In genomic region chr2:173159794-173160463, GRCh38 we compare ENCODE assay signal across 8 cellular contexts.
DNase-seq lines count a peak whose midpoint lies in the region; ATAC-seq and TF ChIP-seq lines count a peak whose summit lies in the region.

No MANE protein-coding gene starts in this region.

- no peak for TF ChIP-seq CTCF in HCT116 (IDR thresholded peaks at IDR 0.05 in 2 of 3, conservative IDR thresholded peaks at IDR 0.05 in 1 of 3; ENCODE audit: borderline replicate concordance in 1 of 3, insufficient read depth in 1 of 3, low read depth in 2 of 3, low read length in 2 of 3)
- TF ChIP-seq CTCF in heart right ventricle (IDR thresholded peaks at IDR 0.05) = no peak

- no peak for TF ChIP-seq RAD21 in HCT116 (IDR thresholded peaks at IDR 0.05; ENCODE audit: low read depth)

- no peak overlapping the region for H3K9ac ChIP-seq in HCT116 (ENCODE audit: low read length)

- H3K27ac ChIP-seq in HCT116 (ENCODE audit: low read depth, low read length) = no peak overlapping the region
- H3K27ac ChIP-seq in heart right ventricle = peak overlapping the region in 9 of 10 donors; percentile 10 to 89 (median 27)
- H3K27ac ChIP-seq in skin epidermis = peak overlapping the region in 19 of 21 experiments; percentile 1 to 78 (median 44)

- no peak overlapping the region for H3K4me3 ChIP-seq in HCT116 (replicated peaks in 1 of 2; ENCODE audit: low read depth in 1 of 2, low read length in 2 of 2)
- H3K4me3 ChIP-seq in heart right ventricle = peak overlapping the region in 1 of 10 donors; percentile 13
- H3K4me3 ChIP-seq in skin epidermis = no peak overlapping the region

- POLR2A ChIA-PET in HCT116 (lab: Charles Lee) = no interaction called here

- DNase-seq in HCT116 (ENCODE audit: low read depth, low spot score) (peak; percentile 51), SW 1271 (lab: John Stamatoyannopoulos, UW) (peak; percentile 80 to 90), heart right ventricle (peak; percentile 55 to 65), foreskin melanocyte (no peak), NCI-H2171 (lab: John Stamatoyannopoulos, UW) (no peak)
- DNase-seq in activated CD4-positive, alpha-beta T cell treated with anti-CD3 and anti-CD28 coated beads, Interleukin-2, amount 50 U/mL, for 4 hours = no peak
- no peak for DNase-seq in activated CD4-positive, alpha-beta T cell treated with anti-CD3 and anti-CD28 coated beads, Interleukin-2, amount 50 U/mL, for 48 hours

- no peaks in the 10 kb centered on the region for H3K79me2 ChIP-seq in HCT116 (ENCODE audit: insufficient read depth, low read length)

- H3K36me3 ChIP-seq in HCT116 (ENCODE audit: control insufficient read depth in 1 of 2, insufficient read depth in 2 of 2, low read length in 2 of 2) = no peaks in the 10 kb centered on the region
- peaks cover 0 to 12% (median 0%) of the 10 kb centered on the region in 9 donors for H3K36me3 ChIP-seq in heart right ventricle

- CTCF ChIA-PET in HCT116 (lab: Charles Lee) = interaction anchor here (0.6 kb wide), 1 partner anchor 47 kb away, joined by 3 read pairs; no protein-coding TSS in a partner anchor

- no peaks in the 10 kb centered on the region for H3K9me2 ChIP-seq in HCT116 (ENCODE audit: insufficient read depth)

- H3K27me3 ChIP-seq in HCT116 (ENCODE audit: insufficient read depth, low read length) (no peaks in the 10 kb centered on the region), heart right ventricle (no peaks in the 10 kb centered on the region)

- no peak overlapping the region for H2AFZ ChIP-seq in HCT116 (ENCODE audit: low read depth, low read length, poor library complexity, severe bottlenecking)

- 5 to 14% methylated on average over 1 of the region's 1 CpG for WGBS in heart right ventricle, 2 donors

- RAD21 ChIA-PET in HCT116 (lab: Charles Lee; ENCODE audit: low non-redundant PET in 1 of 2, low total read pairs in 2 of 2, uncharacterized antibody in 2 of 2, unreplicated experiment in 2 of 2) = no interaction called here

- TF ChIP-seq POLR2A in HCT116 (IDR thresholded peaks at IDR 0.05; ENCODE audit: borderline replicate concordance, extremely low read depth, insufficient read depth, insufficient read length) = no peak

- peak; percentile 91 for ATAC-seq in HCT116
- peak; percentile 66 to 100 (median 88) for ATAC-seq in heart right ventricle

- H3K4me2 ChIP-seq in HCT116 (ENCODE audit: low read length) = peak overlapping the region; percentile 37; the same call in 1 of the 2 replicates

- intact Hi-C loops in HCT116 (cut with micrococcal nuclease) (no loop called here), heart right ventricle (cut with DNase I) (no loop called here)

- H4K20me1 ChIP-seq in HCT116 (ENCODE audit: insufficient read depth) = no peaks in the 10 kb centered on the region

- no TSS peak for BruUV-seq in HCT116 (replicated peaks; lab: Mats Ljungman, UMichigan)

- no peaks in the 10 kb centered on the region for H3K9me3 ChIP-seq in HCT116 (ENCODE audit: control insufficient read depth in 1 of 2, insufficient read depth in 1 of 2, low read depth in 1 of 2, low read length in 2 of 2)
- H3K9me3 ChIP-seq in heart right ventricle = peaks cover 0 to 10% (median 0%) of the 10 kb centered on the region in 11 donors

- H3K4me1 ChIP-seq in HCT116 (ENCODE audit: control insufficient read depth in 1 of 2, insufficient read depth in 2 of 2, low read length in 2 of 2) = peaks cover 0 to 13% of the 10 kb centered on the region in 2 experiments; a peak in 2 of 4 replicates
- peaks cover 5 to 63% (median 32%) of the 10 kb centered on the region in 9 donors for H3K4me1 ChIP-seq in heart right ventricle

TF ChIP-seq in HCT116, 20 proteins besides CTCF, POLR2A, EP300 and RAD21:
- TF ChIP-seq EGR1 (IDR thresholded peaks at IDR 0.05; ENCODE audit: low read depth) = no peak
- peak; percentile 37; the same call in 1 of the 2 replicates for TF ChIP-seq CBX3 (IDR thresholded peaks at IDR 0.05; ENCODE audit: low read depth)
- TF ChIP-seq ELF1 (IDR thresholded peaks at IDR 0.05; ENCODE audit: borderline replicate concordance, low read depth) = no peak
- TF ChIP-seq CEBPB (IDR thresholded peaks at IDR 0.05; ENCODE audit: low read depth) = peak; percentile 94
- TF ChIP-seq ZBTB33 (IDR thresholded peaks at IDR 0.05; ENCODE audit: extremely low read depth, insufficient replicate concordance, low read length) = no peak
- TF ChIP-seq SP1 (IDR thresholded peaks at IDR 0.05; ENCODE audit: low read depth) = peak; percentile 40; the same call in 1 of the 2 replicates
- TF ChIP-seq TCF7L2 (IDR thresholded peaks at IDR 0.05; ENCODE audit: borderline replicate concordance, extremely low read depth, insufficient read depth, insufficient read length) = no peak
- TF ChIP-seq SRF (IDR thresholded peaks at IDR 0.05; ENCODE audit: low read depth) = peak; percentile 36; the same call in 1 of the 2 replicates
- no peak for TF ChIP-seq ATF3 (IDR thresholded peaks at IDR 0.05)

Comparison
In these comparisons a context has a peak if more than half of its experiments do, and no peak if none do; other contexts are left out.
1. DNase-seq: peak in HCT116 (single experiment), SW 1271 (2 of 2) and heart right ventricle (2 of 2); none in foreskin melanocyte (single experiment), NCI-H2171 (single experiment), activated CD4-positive, alpha-beta T cell treated with anti-CD3 and anti-CD28 coated beads, Interleukin-2, amount 50 U/mL, for 4 hours (0 of 2) and activated CD4-positive, alpha-beta T cell treated with anti-CD3 and anti-CD28 coated beads, Interleukin-2, amount 50 U/mL, for 48 hours (0 of 2).